In genomic region chr5:119302916-119303897, GRCh38 we compare ENCODE assay signal across 8 cellular contexts. TPM values are rescaled to one million over a fixed set of nuclear protein-coding genes. Genes with fewer than 3 reads are reported as not detected.
DNase-seq lines count a peak whose midpoint lies in the region; ATAC-seq and TF ChIP-seq lines count a peak whose summit lies in the region.

No MANE protein-coding gene starts in this region.

- peaks cover 17% of the 10 kb centered on the region for H3K4me1 ChIP-seq in adipocyte (ENCODE audit: control insufficient read depth, insufficient read depth, low read length)
- peaks cover 0 to 3% (median 0%) of the 10 kb centered on the region in 4 donors for H3K4me1 ChIP-seq in liver (ENCODE audit: control insufficient read depth in 4 of 4, insufficient read depth in 4 of 4, low read length in 3 of 4)

- H3K36me3 Mint-ChIP-seq in CD14-positive monocyte: peaks cover 2 to 13% of the 10 kb centered on the region in 2 donors

- H3K9me3 ChIP-seq in adipocyte (ENCODE audit: control insufficient read depth, low read length) (no peaks in the 10 kb centered on the region), liver (ENCODE audit: control insufficient read depth in 4 of 4, low read length in 3 of 4) (no peaks in the 10 kb centered on the region)

- H3K27ac Mint-ChIP-seq in CD14-positive monocyte: peak overlapping the region; percentile 35 to 90 (median 72)

- no peak for TF ChIP-seq CTCF in CD14-positive monocyte (IDR thresholded peaks at IDR 0.05)
- no peak for TF ChIP-seq CTCF in liver (IDR thresholded peaks at IDR 0.05; ENCODE audit: low read depth, low read length, missing input control)

- DNase-seq in CD14-positive monocyte (ENCODE audit: low spot score): no peak
- peak; percentile 95 for DNase-seq in adipocyte (ENCODE audit: low read depth)
- no peak for DNase-seq in NCI-H345 (lab: John Stamatoyannopoulos, UW)

- H3K27me3 Mint-ChIP-seq in CD14-positive monocyte (ENCODE audit: low read depth in 3 of 3): peaks cover 0 to 2% (median 0%) of the 10 kb centered on the region in 3 donors

- H3K9ac ChIP-seq in adipocyte (ENCODE audit: low read length): no peak overlapping the region
- H3K9ac ChIP-seq in liver (ENCODE audit: low read depth in 1 of 2, low read length in 2 of 2): no peak overlapping the region

- no peaks in the 10 kb centered on the region for H3K27me3 ChIP-seq in adipocyte (replicated peaks; ENCODE audit: control insufficient read depth, insufficient read depth, low read length)
- no peaks in the 10 kb centered on the region for H3K27me3 ChIP-seq in liver (ENCODE audit: control insufficient read depth in 4 of 4, insufficient read depth in 4 of 4, low read length in 3 of 4)

- intact Hi-C loops in CD14-positive monocyte (cut with micrococcal nuclease): no loop called here

- H3K9me3 Mint-ChIP-seq in CD14-positive monocyte: no peaks in the 10 kb centered on the region

- H3K4me3 Mint-ChIP-seq in CD14-positive monocyte: no peak overlapping the region

- H3K36me3 ChIP-seq in adipocyte (ENCODE audit: control insufficient read depth, insufficient read depth, low read length, severe bottlenecking) (no peaks in the 10 kb centered on the region), liver (ENCODE audit: control insufficient read depth in 4 of 4, insufficient read depth in 3 of 4, low read depth in 1 of 4, low read length in 3 of 4) (no peaks in the 10 kb centered on the region)

- peak; percentile 5 to 27 for TF ChIP-seq RAD21 in liver (IDR thresholded peaks at IDR 0.05)

- peak overlapping the region in 1 of 2 donors; percentile 19 for H3K27ac ChIP-seq in liver (ENCODE audit: low read depth in 1 of 2, low read length in 2 of 2)

- ATAC-seq in HG03139 (IDR thresholded peaks at IDR 0.05; ENCODE audit: unreplicated experiment) (peak; percentile 57), HG02981 (IDR thresholded peaks at IDR 0.05; ENCODE audit: unreplicated experiment) (no peak), HG03520 (IDR thresholded peaks at IDR 0.05; ENCODE audit: unreplicated experiment) (no peak), HG02623 (IDR thresholded peaks at IDR 0.05; ENCODE audit: unreplicated experiment) (no peak)

- H3K4me3 ChIP-seq in adipocyte (ENCODE audit: low read length) (no peak overlapping the region), liver (ENCODE audit: low read depth in 1 of 3, low read length in 3 of 3) (no peak overlapping the region)

- 79% methylated on average over 5 of the region's 5 CpGs for WGBS in liver

- peaks cover 83% of the 10 kb centered on the region for H3K4me1 Mint-ChIP-seq in CD14-positive monocyte

TF ChIP-seq in liver, 16 proteins besides CTCF, POLR2A, EP300 and RAD21:
- TF ChIP-seq EGR1 (IDR thresholded peaks at IDR 0.05; ENCODE audit: low read depth in 2 of 2) (no peak), SP1 (IDR thresholded peaks at IDR 0.05) (peak; percentile 54), HNF4G (IDR thresholded peaks at IDR 0.05) (no peak), GABPA (IDR thresholded peaks at IDR 0.05 in 1 of 2, conservative IDR thresholded peaks at IDR 0.05 in 1 of 2) (no peak), FOXA1 (IDR thresholded peaks at IDR 0.05) (no peak), RXRA (IDR thresholded peaks at IDR 0.05) (peak in 1 of 2 donors; percentile 27), FOXA2 (IDR thresholded peaks at IDR 0.05) (no peak), TAF1 (conservative IDR thresholded peaks at IDR 0.05) (no peak), ATF3 (IDR thresholded peaks at IDR 0.05) (no peak), MAX (IDR thresholded peaks at IDR 0.05) (no peak), REST (IDR thresholded peaks at IDR 0.05) (no peak), JUND (IDR thresholded peaks at IDR 0.05) (peak in 1 of 2 donors; percentile 46), YY1 (IDR thresholded peaks at IDR 0.05) (no peak), HNF4A (conservative IDR thresholded peaks at IDR 0.05) (no peak), NR2F2 (IDR thresholded peaks at IDR 0.05) (peak; percentile 16), ZBTB33 (IDR thresholded peaks at IDR 0.05) (no peak)

RNA-seq across cellular contexts. Expression of gene TNFAIP8, which starts 52.6 kb away (rescaled TPM):
- polyA plus RNA-seq in CD14-positive monocyte (10 to 100 TPM; 47.0 to 55.5 TPM), liver (1 to 10 TPM; 2.6 to 3.3 TPM)
- 10 to 100 TPM in 1 of 2 donors, 1 to 10 TPM in 1; 5.5 to 28.6 TPM for total RNA-seq in liver

Comparison
In these comparisons a context has a peak if more than half of its experiments do, and no peak if none do; other contexts are left out.
1. RNA of gene TNFAIP8, which starts 52.6 kb away (polyA plus RNA-seq): 47.0 to 55.5 TPM in CD14-positive monocyte; 2.6 to 3.3 TPM in liver; every median in the first group is over 10 times any median in the second.